ENCODE assay signal across 8 cellular contexts in the genomic region with DNA sequence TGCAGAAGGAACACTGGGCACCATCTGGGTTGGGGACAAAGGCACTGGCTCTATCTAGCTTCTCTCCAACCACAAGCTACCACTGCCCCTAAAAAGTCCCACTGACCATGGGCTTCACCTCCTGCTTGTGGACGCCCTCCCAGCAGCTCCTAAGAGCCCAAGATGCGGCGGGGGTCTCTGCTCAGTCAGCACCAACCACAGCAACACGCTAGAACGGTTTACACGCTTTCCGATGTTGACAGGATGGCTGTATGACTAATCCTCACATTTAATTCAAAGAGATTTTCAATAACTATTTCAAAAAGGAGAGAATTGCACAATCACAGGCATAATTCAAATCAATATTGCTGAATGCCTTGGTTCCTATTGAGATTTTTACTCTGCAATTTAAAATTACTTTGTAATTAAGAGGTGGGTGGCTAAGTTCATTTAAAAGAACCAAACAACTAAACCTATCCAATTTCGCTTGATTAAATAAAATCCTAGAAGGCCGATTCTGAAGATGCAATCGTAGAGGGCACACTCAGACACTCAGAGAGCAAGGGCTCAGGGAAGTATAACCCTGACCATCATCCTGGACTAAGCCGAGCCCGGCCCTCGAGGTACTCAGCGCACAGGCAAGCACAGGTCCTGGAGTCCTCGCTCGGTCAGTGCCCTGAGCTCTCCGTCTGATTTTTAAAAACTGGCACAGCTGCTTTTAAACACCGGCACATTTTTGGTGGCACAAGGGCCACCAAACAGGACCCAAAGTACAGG.
DNase-seq lines count a peak whose midpoint lies in the region; ATAC-seq and TF ChIP-seq lines count a peak whose summit lies in the region.
"Not testable (repeated sequence)": the region's sequence is repeated elsewhere in the genome, so short reads cannot be mapped to it uniquely, and the experiment has no call there.

No MANE protein-coding gene starts in this region.

- H3K9ac ChIP-seq in iPS-18a (ENCODE audit: low read length); neuronal stem cell (ENCODE audit: low read depth, low read length, poor library complexity): not testable (repeated sequence)

- not testable (repeated sequence) for DNase-seq in LNCaP clone FGC (ENCODE audit: low read depth); activated CD8-positive, alpha-beta memory T cell treated with anti-CD3 and anti-CD28 coated beads, Interleukin-2, amount 10 ng/mL, durations not matched to agents 7 days and 5 days; dorsolateral prefrontal cortex; neuronal stem cell (ENCODE audit: low spot score); upper lobe of left lung

- H3K4me3 ChIP-seq in GM08714 (ENCODE audit: low read length) (peak overlapping the region; percentile 67; the same call in 1 of the 2 replicates), HEK293 (ENCODE audit: low read depth, low read length) (peak overlapping the region; percentile 33), LNCaP clone FGC (ENCODE audit: low read depth, low read length) (peak overlapping the region; percentile 66), dorsolateral prefrontal cortex (peak overlapping the region in 52 of 59 donors; percentile 11 to 95 (median 60)), iPS-18a (ENCODE audit: low read length) (peak overlapping the region; percentile 45), neuronal stem cell (ENCODE audit: low read length in 2 of 2) (peak overlapping the region; percentile 39 to 60), upper lobe of left lung (peak overlapping the region in 3 of 4 donors; percentile 70 to 78 (median 75))

- not testable (repeated sequence) for H2BK12ac ChIP-seq in neuronal stem cell (ENCODE audit: low read length)

- H3K9me3 Mint-ChIP-seq in activated CD8-positive, alpha-beta memory T cell treated with anti-CD3 and anti-CD28 coated beads, Interleukin-2, amount 10 ng/mL, durations not matched to agents 7 days and 5 days (ENCODE audit: low read depth) = not testable (repeated sequence)

- WGBS in neuronal stem cell (ENCODE audit: extremely low coverage in 2 of 2, insufficient read length in 2 of 2, insufficient replicate concordance in 1 of 2), 2 donors = no CpG with 5 or more reads among the region's 18 CpGs
- 18 to 31% methylated on average over 8 to 9 of the region's 18 CpGs for WGBS in upper lobe of left lung, 2 donors

- not testable (repeated sequence) for H3K4me1 ChIP-seq in HEK293 (ENCODE audit: control insufficient read depth, insufficient read depth, low read length); iPS-18a (ENCODE audit: control insufficient read depth, low read depth, low read length); neuronal stem cell (ENCODE audit: control insufficient read depth in 2 of 2, insufficient read depth in 1 of 2, low read depth in 1 of 2, low read length in 2 of 2); upper lobe of left lung

- peak overlapping the region; percentile 40 for H3K4me2 ChIP-seq in neuronal stem cell (ENCODE audit: insufficient read depth, low read length, poor library complexity, severe bottlenecking)

- not testable (repeated sequence) for TF ChIP-seq POLR2A in upper lobe of left lung (IDR thresholded peaks at IDR 0.05)

- TF ChIP-seq CTCF in HEK293 (tag by site-specific recombination; IDR thresholded peaks at IDR 0.05); LNCaP clone FGC (IDR thresholded peaks at IDR 0.05; ENCODE audit: control insufficient read depth, extremely low read depth, insufficient read depth); dorsolateral prefrontal cortex (IDR thresholded peaks at IDR 0.05 in 54 of 56, conservative IDR thresholded peaks at IDR 0.05 in 2 of 56; ENCODE audit: low read depth in 1 of 56, partially characterized antibody in 56 of 56); upper lobe of left lung (IDR thresholded peaks at IDR 0.05): not testable (repeated sequence)

- ATAC-seq in activated CD8-positive, alpha-beta memory T cell treated with anti-CD3 and anti-CD28 coated beads, Interleukin-2, amount 10 ng/mL, durations not matched to agents 7 days and 5 days = peak; percentile 28
- ATAC-seq in upper lobe of left lung (ENCODE audit: low FRiP score in 2 of 2) = peak; percentile 50 to 76

- H3K4me3 Mint-ChIP-seq in activated CD8-positive, alpha-beta memory T cell treated with anti-CD3 and anti-CD28 coated beads, Interleukin-2, amount 10 ng/mL, durations not matched to agents 7 days and 5 days = peak overlapping the region; percentile 81

- POLR2A ChIA-PET in HEK293 (lab: Yijun Ruan, JAX) = not testable (repeated sequence)

- H3K23ac ChIP-seq in neuronal stem cell (ENCODE audit: low read depth, low read length, poor library complexity) = not testable (repeated sequence)

- not testable (repeated sequence) for H2BK120ac ChIP-seq in neuronal stem cell (ENCODE audit: low read depth, low read length)

- H3K79me1 ChIP-seq in neuronal stem cell (ENCODE audit: low read depth, low read length) = not testable (repeated sequence)

- H4K91ac ChIP-seq in neuronal stem cell (ENCODE audit: low read depth, low read length, poor library complexity) = not testable (repeated sequence)

- H3K36me3 Mint-ChIP-seq in activated CD8-positive, alpha-beta memory T cell treated with anti-CD3 and anti-CD28 coated beads, Interleukin-2, amount 10 ng/mL, durations not matched to agents 7 days and 5 days = not testable (repeated sequence)

- H3K36me3 ChIP-seq in HEK293 (ENCODE audit: control insufficient read depth in 2 of 2, insufficient read depth in 1 of 2, low read length in 2 of 2); iPS-18a (ENCODE audit: control insufficient read depth, low read depth, low read length); neuronal stem cell (replicated peaks in 1 of 2; ENCODE audit: control insufficient read depth in 2 of 2, insufficient read depth in 2 of 2, low read length in 2 of 2); upper lobe of left lung: not testable (repeated sequence)

- not testable (repeated sequence) for H2BK5ac ChIP-seq in neuronal stem cell (ENCODE audit: low read length)

- not testable (repeated sequence) for TF ChIP-seq EP300 in upper lobe of left lung (IDR thresholded peaks at IDR 0.05)

- not testable (repeated sequence) for H2BK15ac ChIP-seq in neuronal stem cell (ENCODE audit: low read length)

- H4K8ac ChIP-seq in neuronal stem cell (ENCODE audit: low read depth, low read length) = not testable (repeated sequence)

- H3K18ac ChIP-seq in neuronal stem cell (ENCODE audit: low read length) = not testable (repeated sequence)

- not testable (repeated sequence) for H3K4ac ChIP-seq in neuronal stem cell (ENCODE audit: low read length)

- H3K27me3 ChIP-seq in dorsolateral prefrontal cortex; iPS-18a (ENCODE audit: control insufficient read depth, insufficient read depth, low read length); neuronal stem cell (ENCODE audit: control insufficient read depth in 3 of 3, insufficient read depth in 3 of 3, low read depth in 1 of 3, low read length in 3 of 3); upper lobe of left lung: not testable (repeated sequence)

- not testable (repeated sequence) for H3K27me3 Mint-ChIP-seq in activated CD8-positive, alpha-beta memory T cell treated with anti-CD3 and anti-CD28 coated beads, Interleukin-2, amount 10 ng/mL, durations not matched to agents 7 days and 5 days

- not testable (repeated sequence) for H3K9me3 ChIP-seq in HEK293 (ENCODE audit: control insufficient read depth, insufficient read depth, low read depth, low read length); iPS-18a (ENCODE audit: control insufficient read depth, low read depth, low read length); neuronal stem cell (replicated peaks in 1 of 2; ENCODE audit: control insufficient read depth in 2 of 2, insufficient read depth in 1 of 2, low read depth in 1 of 2, low read length in 2 of 2); upper lobe of left lung

- H2AFZ ChIP-seq in neuronal stem cell (ENCODE audit: low read length) = not testable (repeated sequence)

- H3K14ac ChIP-seq in neuronal stem cell (ENCODE audit: low read length) = not testable (repeated sequence)

- not testable (repeated sequence) for H3K4me1 Mint-ChIP-seq in activated CD8-positive, alpha-beta memory T cell treated with anti-CD3 and anti-CD28 coated beads, Interleukin-2, amount 10 ng/mL, durations not matched to agents 7 days and 5 days

- intact Hi-C loops in dorsolateral prefrontal cortex (cut with DNase I) = not testable (repeated sequence)

- H3K27ac Mint-ChIP-seq in activated CD8-positive, alpha-beta memory T cell treated with anti-CD3 and anti-CD28 coated beads, Interleukin-2, amount 10 ng/mL, durations not matched to agents 7 days and 5 days = peak overlapping the region; percentile 83

- CTCF ChIA-PET in HEK293 (lab: Yijun Ruan, JAX); activated CD8-positive, alpha-beta memory T cell treated with anti-CD3 and anti-CD28 coated beads, Interleukin-2, amount 10 ng/mL, durations not matched to agents 7 days and 5 days (lab: Charles Lee): not testable (repeated sequence)

- not testable (repeated sequence) for H3K27ac ChIP-seq in HEK293 (ENCODE audit: extremely low read depth, low read depth, low read length); dorsolateral prefrontal cortex; iPS-18a (ENCODE audit: low read length); neuronal stem cell (replicated peaks; ENCODE audit: low read length)
- peak overlapping the region in 1 of 4 donors; percentile 92 for H3K27ac ChIP-seq in upper lobe of left lung

- H2AK5ac ChIP-seq in neuronal stem cell (ENCODE audit: low read depth, low read length) = not testable (repeated sequence)

TF ChIP-seq in HEK293, 187 proteins besides CTCF, POLR2A, EP300 and RAD21:
- TF ChIP-seq ZNF335 (tag by site-specific recombination; conservative IDR thresholded peaks at IDR 0.05) = 0 out of 2 replicates have a peak, but pooled peaks have one; percentile 35
